8 cellular contexts compared by ENCODE assay signal in the genomic region with DNA sequence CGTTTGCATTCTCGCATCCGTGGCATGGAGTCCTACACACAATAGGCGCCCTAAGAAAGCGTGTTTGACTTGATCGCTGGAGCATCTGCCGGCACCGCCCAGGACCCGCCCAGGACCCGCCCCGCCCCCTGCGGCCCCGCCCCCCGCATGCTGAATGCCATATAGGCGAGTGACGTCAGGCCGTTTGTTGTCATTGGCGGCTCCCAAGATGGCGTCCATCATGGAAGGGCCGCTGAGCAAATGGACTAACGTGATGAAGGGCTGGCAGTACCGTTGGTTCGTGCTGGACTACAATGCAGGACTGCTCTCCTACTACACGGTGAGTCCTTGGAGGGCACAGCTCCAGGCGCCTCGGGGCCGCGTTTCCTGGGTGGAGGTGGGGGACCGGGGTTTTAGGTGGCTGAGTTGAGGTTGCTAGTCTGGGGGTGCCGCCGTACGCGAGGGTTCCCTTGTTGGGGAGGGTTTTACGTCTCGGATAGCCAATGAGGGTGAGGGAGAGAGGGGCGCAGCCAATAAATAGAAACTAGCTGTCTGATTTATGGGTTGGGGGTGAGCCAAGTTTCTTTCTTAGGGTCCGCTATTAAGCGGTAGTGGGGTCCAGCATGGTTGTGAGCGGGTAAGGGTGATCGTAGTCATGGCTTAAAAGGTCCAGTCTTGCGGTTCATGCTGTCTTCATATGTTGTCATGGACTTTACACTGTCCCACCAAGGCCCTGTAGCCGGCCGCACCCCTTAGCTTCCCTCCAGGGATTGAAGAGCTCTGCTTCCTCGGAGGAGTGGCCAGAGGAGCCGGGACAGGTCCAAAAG. TPM values are rescaled to one million over a fixed set of nuclear protein-coding genes. Genes with fewer than 3 reads are reported as not detected.
DNase-seq lines count a peak whose midpoint lies in the region; ATAC-seq and TF ChIP-seq lines count a peak whose summit lies in the region.

A gene with protein sequence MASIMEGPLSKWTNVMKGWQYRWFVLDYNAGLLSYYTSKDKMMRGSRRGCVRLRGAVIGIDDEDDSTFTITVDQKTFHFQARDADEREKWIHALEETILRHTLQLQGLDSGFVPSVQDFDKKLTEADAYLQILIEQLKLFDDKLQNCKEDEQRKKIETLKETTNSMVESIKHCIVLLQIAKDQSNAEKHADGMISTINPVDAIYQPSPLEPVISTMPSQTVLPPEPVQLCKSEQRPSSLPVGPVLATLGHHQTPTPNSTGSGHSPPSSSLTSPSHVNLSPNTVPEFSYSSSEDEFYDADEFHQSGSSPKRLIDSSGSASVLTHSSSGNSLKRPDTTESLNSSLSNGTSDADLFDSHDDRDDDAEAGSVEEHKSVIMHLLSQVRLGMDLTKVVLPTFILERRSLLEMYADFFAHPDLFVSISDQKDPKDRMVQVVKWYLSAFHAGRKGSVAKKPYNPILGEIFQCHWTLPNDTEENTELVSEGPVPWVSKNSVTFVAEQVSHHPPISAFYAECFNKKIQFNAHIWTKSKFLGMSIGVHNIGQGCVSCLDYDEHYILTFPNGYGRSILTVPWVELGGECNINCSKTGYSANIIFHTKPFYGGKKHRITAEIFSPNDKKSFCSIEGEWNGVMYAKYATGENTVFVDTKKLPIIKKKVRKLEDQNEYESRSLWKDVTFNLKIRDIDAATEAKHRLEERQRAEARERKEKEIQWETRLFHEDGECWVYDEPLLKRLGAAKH (plus strand): TSS at position 190 of the 806 bp plus-strand sequence. CDS start 19 bp downstream, at position 209.

- intact Hi-C loops in PC-3 (cut with micrococcal nuclease): no loop called here

- H3K79me2 ChIP-seq in PC-3 (ENCODE audit: low read length): peaks cover 52% of the 10 kb centered on the region

- H2AFZ ChIP-seq in PC-3 (ENCODE audit: low read length): peak within 1 kb of the TSS; percentile 97

- CTCF ChIA-PET in PC-3 (lab: Charles Lee): no interaction called here

- ATAC-seq in GM21576 (IDR thresholded peaks at IDR 0.05; ENCODE audit: unreplicated experiment) (peak; percentile 95), PC-3 (peak; percentile 79)

- H3K36me3 ChIP-seq in PC-3 (ENCODE audit: low read depth, low read length) (no peaks in the 10 kb centered on the region), mucosa of stomach (ENCODE audit: control insufficient read depth, insufficient read depth, low read length) (no peaks in the 10 kb centered on the region)

- H3K9ac ChIP-seq in PC-3 (ENCODE audit: low read length) (peak within 1 kb of the TSS; percentile 84), mucosa of stomach (ENCODE audit: low read length) (peak within 1 kb of the TSS; percentile 88)

- H3K4me2 ChIP-seq in PC-3 (ENCODE audit: low read length): peak within 1 kb of the TSS; percentile 95

- H3K27me3 ChIP-seq in PC-3 (ENCODE audit: low read length) (no peaks in the 10 kb centered on the region), mucosa of stomach (ENCODE audit: control insufficient read depth, insufficient read depth, low read length) (no peaks in the 10 kb centered on the region)

- no peaks in the 10 kb centered on the region for H3K9me2 ChIP-seq in PC-3 (replicated peaks; ENCODE audit: low read length)

- H3K9me3 ChIP-seq in PC-3 (ENCODE audit: low read length) (no peaks in the 10 kb centered on the region), mucosa of stomach (ENCODE audit: control insufficient read depth, low read length) (no peaks in the 10 kb centered on the region)

- POLR2A ChIA-PET in PC-3 (lab: Charles Lee; ENCODE audit: unreplicated experiment): interaction anchor here (0.5 to 0.6 kb wide), 2 partner anchors 341 to 658 kb away, joined by 5 read pairs; no protein-coding TSS in a partner anchor

- DNase-seq in DMS 273 treated with DMSO at 0.1 percent for 48 hours (lab: John Stamatoyannopoulos, UW) (peak; percentile 78), PC-3 (peak; percentile 85), activated T-cell treated with anti-CD3 and anti-CD28 coated beads for 48 hours (ENCODE audit: low read depth) (peak; percentile 76), epithelial cell of proximal tubule (ENCODE audit: low read depth) (peak; percentile 67)
- peak; percentile 77 for DNase-seq in Jurkat, Clone E6-1 (ENCODE audit: low read depth, low spot score)
- DNase-seq in stimulated activated CD8-positive, alpha-beta memory T cell treated with anti-CD3 and anti-CD28 coated beads, Interleukin-4, amount 100 ng/mL, for 48 hours: peak; percentile 88

- H3K4me3 ChIP-seq in Jurkat, Clone E6-1 (ENCODE audit: low read length): peak within 1 kb of the TSS; percentile 76
- H3K4me3 ChIP-seq in PC-3 (ENCODE audit: low read length) (peak within 1 kb of the TSS; percentile 98), epithelial cell of proximal tubule (ENCODE audit: low read depth, low read length) (peak within 1 kb of the TSS; percentile 84), mucosa of stomach (ENCODE audit: low read length) (peak within 1 kb of the TSS; percentile 97)

- TSS peak; percentile 55 for BruUV-seq in PC-3 (replicated peaks; lab: Mats Ljungman, UMichigan)

- no peaks in the 10 kb centered on the region for H4K20me1 ChIP-seq in PC-3 (ENCODE audit: low read length)

- H3K4me1 ChIP-seq in PC-3 (ENCODE audit: insufficient read depth, low read length) (peaks cover 46% of the 10 kb centered on the region), mucosa of stomach (ENCODE audit: control insufficient read depth, insufficient read depth, low read length) (peaks cover 10% of the 10 kb centered on the region)

- H3F3A ChIP-seq in PC-3 (ENCODE audit: low read length, unreplicated experiment): no peaks in the 10 kb centered on the region

- peak within 1 kb of the TSS; percentile 54 for H3K27ac ChIP-seq in PC-3 (ENCODE audit: low read length)

- TF ChIP-seq CTCF in PC-3 (conservative IDR thresholded peaks at IDR 0.05; ENCODE audit: low read depth, low read length): no peak
- no peak for TF ChIP-seq CTCF in epithelial cell of proximal tubule (conservative IDR thresholded peaks at IDR 0.05; ENCODE audit: low read depth, low read length)

RNA-seq across cellular contexts. Expression of the gene that starts here (rescaled TPM):
- 60.8 TPM for polyA plus RNA-seq in Jurkat, Clone E6-1 (2012; ENCODE audit: insufficient read depth, insufficient read length)
- total RNA-seq in PC-3 (2014; rRNA removed): 40.5 and 74.7 TPM in 2 replicates
- 62.6 and 69.7 TPM in 2 replicates for total RNA-seq in epithelial cell of proximal tubule

Comparison
In these comparisons a context has a peak if more than half of its experiments do, and no peak if none do; other contexts are left out.
1. Peak in every context shown above with its lines: DNase-seq, ATAC-seq, H3K4me3 ChIP-seq and H3K27ac ChIP-seq.